8 cellular contexts compared by ENCODE assay signal in the genomic region with DNA sequence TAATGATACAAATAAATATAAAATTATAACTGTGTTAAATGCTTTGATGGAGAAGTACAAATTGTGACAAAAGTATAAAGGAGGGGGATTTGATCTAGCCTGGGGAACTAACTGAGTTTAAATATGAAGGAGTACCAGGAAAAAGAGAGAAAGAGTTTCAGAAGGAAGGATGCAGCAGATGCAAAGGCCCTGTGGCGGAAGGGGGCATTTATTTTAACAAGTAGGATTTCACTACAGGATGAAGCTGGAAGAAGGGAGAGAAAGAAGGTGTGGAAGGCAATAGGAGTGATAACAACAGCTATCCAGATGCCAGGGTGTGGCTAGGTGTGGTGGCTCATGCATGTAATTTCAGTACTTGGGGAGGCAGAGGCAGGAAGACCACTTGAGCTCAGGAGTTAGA.
"Had no signal": no experiment of that assay in that cellular context is flagged by ENCODE, and none has a peak within 500 bp of the region (broad histone marks: within the 10 kb centered on the region; RNA-seq: fewer than 3 reads in every experiment).

No MANE protein-coding gene starts in this region.

- FAIRE-seq: H1, H54, HepG2 had no signal

- H3K4me3 ChIP-seq: GM23338 had no signal

- DNase-seq: H9, HCEC 1CT, HFFc6 had no signal

- H2AFZ ChIP-seq: GM23338 had no signal

- H3K27ac ChIP-seq: HL-60 had no signal

- ATAC-seq: GM23338, HepG2 had no signal

- H3K4me2 ChIP-seq: GM23338 had no signal
